ENCODE assay signal across 12 cellular contexts in the genomic region with DNA sequence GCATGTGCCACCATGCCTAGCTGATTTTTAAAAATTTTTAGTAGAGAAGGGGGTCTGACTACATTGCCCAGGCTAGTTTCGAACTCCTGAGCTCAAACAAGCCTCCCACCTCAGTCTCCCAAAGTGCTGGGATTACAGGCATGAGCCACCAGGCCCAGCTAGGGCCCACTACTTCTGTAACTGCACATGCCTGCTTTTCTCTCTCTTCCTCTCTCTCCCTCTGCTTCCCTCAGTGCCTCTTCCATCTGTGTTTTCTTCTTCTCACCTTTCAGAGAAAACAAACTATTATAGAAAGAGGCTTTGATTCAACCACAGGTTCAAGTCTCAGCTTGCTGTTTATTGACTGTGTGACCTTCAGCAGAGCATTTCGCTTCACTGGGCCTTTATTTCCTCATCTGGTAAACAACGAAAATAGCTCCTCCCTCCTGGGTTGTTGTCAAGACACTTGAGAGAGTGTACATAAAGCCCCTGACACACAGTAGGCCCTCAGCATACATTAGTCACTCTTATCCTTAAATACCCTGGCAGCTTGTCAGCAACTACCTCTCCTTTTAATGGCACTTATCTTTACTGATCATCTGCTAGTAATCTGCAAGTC. TPM values are rescaled to one million over a fixed set of nuclear protein-coding genes. Genes with fewer than 3 reads are reported as not detected.
DNase-seq lines count a peak whose midpoint lies in the region; ATAC-seq, FAIRE-seq and TF ChIP-seq lines count a peak whose summit lies in the region.
"Had no signal": no experiment of that assay in that cellular context is flagged by ENCODE, and none has a peak within 500 bp of the region (broad histone marks: within the 10 kb centered on the region; RNA-seq: fewer than 3 reads in every experiment).

No MANE protein-coding gene starts in this region.

- peak; percentile 44 for ATAC-seq in left lobe of liver

- intact Hi-C loops in CD14-positive monocyte (cut with micrococcal nuclease), result no loop called here

- peaks cover 64% of the 10 kb centered on the region for H3K4me1 Mint-ChIP-seq in CD14-positive monocyte
- H3K4me1 Mint-ChIP-seq: neural crest cell had no signal

- no peak for FAIRE-seq in H54 (lab: Jason Lieb, UNC)

- TF ChIP-seq CTCF in CD14-positive monocyte (IDR thresholded peaks at IDR 0.05), result no peak
- no peak for TF ChIP-seq CTCF in HL-60 (IDR thresholded peaks at IDR 0.05; ENCODE audit: insufficient read depth, low read length)
- TF ChIP-seq CTCF in VCaP (conservative IDR thresholded peaks at IDR 0.05), result no peak

- H3K27ac ChIP-seq in HL-60 (replicated peaks) (peak overlapping the region; percentile 96), VCaP (peak overlapping the region; percentile 34)

- no peaks in the 10 kb centered on the region for H3K27me3 ChIP-seq in HL-60 (ENCODE audit: insufficient read depth, poor library complexity, severe bottlenecking)

- no peak overlapping the region for H3K4me3 ChIP-seq in HL-60 (replicated peaks; ENCODE audit: insufficient read depth, low read length)

- TF ChIP-seq POLR2A in H54 (IDR thresholded peaks at IDR 0.05; ENCODE audit: low read depth, low read length), result no peak

- no peaks in the 10 kb centered on the region for H3K9me3 Mint-ChIP-seq in CD14-positive monocyte
- H3K9me3 Mint-ChIP-seq: neural crest cell had no signal

- H3K27ac Mint-ChIP-seq in CD14-positive monocyte, result peak overlapping the region; percentile 68 to 93 (median 82)

- H3K36me3 Mint-ChIP-seq in CD14-positive monocyte, result peaks cover 43 to 56% of the 10 kb centered on the region in 2 donors

- no peak overlapping the region for H3K4me3 Mint-ChIP-seq in CD14-positive monocyte
- H3K4me3 Mint-ChIP-seq: neural crest cell had no signal

- DNase-seq in CD14-positive monocyte (ENCODE audit: low spot score) (no peak), HL-60 (ENCODE audit: low read depth in 1 of 2, low spot score in 1 of 2) (peak in 1 of 2 experiments; percentile 24), left lobe of liver (ENCODE audit: low spot score) (no peak), H54 (ENCODE audit: insufficient read length, low spot score) (no peak), HPDE6-E6E7 (ENCODE audit: extremely low spot score) (no peak), H4 (ENCODE audit: low spot score) (no peak)
- no peak for DNase-seq in NK-92 treated with Interleukin-12 subunit alpha and Interleukin-12 subunit beta, amount 100 ng/mL, for 24 hours (lab: John Stamatoyannopoulos, UW)
- DNase-seq: activated gamma-delta T cell, NCI-H187 treated with DMSO at 0.1 percent for 48 hours, SK-N-SH had no signal

- H3K27me3 Mint-ChIP-seq in CD14-positive monocyte (ENCODE audit: low read depth in 3 of 3), result no peaks in the 10 kb centered on the region

RNA-seq across cellular contexts. Expression of gene TADA3, which starts 10.2 kb away (rescaled TPM):
- polyA plus RNA-seq in CD14-positive monocyte, result 10 to 100 TPM; 36.1 to 46.9 TPM
- total RNA-seq in left lobe of liver, result 25.8 TPM
- 81.5 and 95.9 TPM in 2 replicates for total RNA-seq in H4 (2014; rRNA removed; shearing (Covaris generic))

RNA-seq across cellular contexts. Expression of gene ARPC4, which starts 10.8 kb away (rescaled TPM):
- 100 to 1,000 TPM; 389 to 390 TPM for polyA plus RNA-seq in CD14-positive monocyte
- total RNA-seq in left lobe of liver, result 42.1 TPM
- total RNA-seq in H4 (2014; rRNA removed; shearing (Covaris generic)), result 227 and 296 TPM in 2 replicates

RNA-seq across cellular contexts. Expression of gene CAMK1, which starts 12.3 kb away (rescaled TPM):
- 100 to 1,000 TPM; 118 to 137 TPM for polyA plus RNA-seq in CD14-positive monocyte
- 24.6 TPM for total RNA-seq in left lobe of liver
- 4.9 and 16.6 TPM in 2 replicates for total RNA-seq in H4 (2014; rRNA removed; shearing (Covaris generic))

RNA-seq across cellular contexts. Expression of gene TTLL3, which starts 28.0 kb away (rescaled TPM):
- polyA plus RNA-seq in CD14-positive monocyte, result 1 to 10 TPM; 1.1 to 1.8 TPM
- 7.1 TPM for total RNA-seq in left lobe of liver
- total RNA-seq in H4 (2014; rRNA removed; shearing (Covaris generic)), result 4.4 and 5.4 TPM in 2 replicates

RNA-seq across cellular contexts. Expression of gene OGG1, which starts 32.3 kb away (rescaled TPM):
- 10 to 100 TPM; 17.4 to 20.5 TPM for polyA plus RNA-seq in CD14-positive monocyte
- total RNA-seq in left lobe of liver, result 16.0 TPM
- 12.9 and 13.0 TPM in 2 replicates for total RNA-seq in H4 (2014; rRNA removed; shearing (Covaris generic))
